26 cellular contexts compared by ENCODE assay signal in genomic region chr10:84184517-84184916, GRCh38. TPM values are rescaled to one million over a fixed set of nuclear protein-coding genes. Genes with fewer than 3 reads are reported as not detected.
DNase-seq lines count a peak whose midpoint lies in the region; ATAC-seq and TF ChIP-seq lines count a peak whose summit lies in the region.
"Had no signal": no experiment of that assay in that cellular context is flagged by ENCODE, and none has a peak within 500 bp of the region (broad histone marks: within the 10 kb centered on the region; RNA-seq: fewer than 3 reads in every experiment).

No MANE protein-coding gene starts in this region.

- 82 to 84% methylated on average over 2 to 4 of the region's 4 CpGs for WGBS in endodermal cell (ENCODE audit: insufficient coverage in 1 of 2, insufficient read length in 1 of 2), 2 experiments
- no CpG with 5 or more reads among the region's 4 CpGs for WGBS in mesendoderm (ENCODE audit: extremely low coverage, insufficient coverage, low lambda C conversion rate)

- no peak overlapping the region for H3K4me2 ChIP-seq in mesendoderm (ENCODE audit: low read length)
- H3K4me2 ChIP-seq: A549, smooth muscle cell had no signal

- no peak overlapping the region for H2BK15ac ChIP-seq in mesendoderm (replicated peaks; ENCODE audit: low read depth)

- H3K18ac ChIP-seq in mesendoderm (ENCODE audit: low read length), result no peak overlapping the region

- H3K4me3 ChIP-seq in endodermal cell (ENCODE audit: low read length) (no peak overlapping the region), mesendoderm (ENCODE audit: low read length) (no peak overlapping the region)
- H3K4me3 ChIP-seq: A549, heart left ventricle, smooth muscle cell had no signal

- H2BK5ac ChIP-seq in mesendoderm (ENCODE audit: low read length), result no peak overlapping the region

- peaks cover 9% of the 10 kb centered on the region for H3K27me3 Mint-ChIP-seq in endodermal cell (ENCODE audit: insufficient read depth)

- ATAC-seq in GM21447 (IDR thresholded peaks at IDR 0.05; ENCODE audit: unreplicated experiment) (peak; percentile 43), left colon (peak; percentile 73)
- ATAC-seq: A549, heart left ventricle, left ventricle myocardium superior, SK-N-SH treated with all-trans-retinoic acid at 6 μM for 48 hours had no signal

- H3K9ac ChIP-seq in endodermal cell (ENCODE audit: extremely low read depth, low read length, poor library complexity, severe bottlenecking) (no peak overlapping the region), mesendoderm (ENCODE audit: low read length) (no peak overlapping the region)

- H3K9me3 ChIP-seq in endodermal cell (ENCODE audit: control insufficient read depth, low read length), result no peaks in the 10 kb centered on the region
- H3K9me3 ChIP-seq: A549, heart left ventricle had no signal

- no peaks in the 10 kb centered on the region for H3K36me3 Mint-ChIP-seq in endodermal cell (ENCODE audit: low read depth)

- no peak overlapping the region for H3K23ac ChIP-seq in mesendoderm (ENCODE audit: low read length)

- H3K79me1 ChIP-seq in mesendoderm (ENCODE audit: low read length), result no peaks in the 10 kb centered on the region

- H3K4me1 Mint-ChIP-seq in endodermal cell, result no peaks in the 10 kb centered on the region

- no peak overlapping the region for H3K56ac ChIP-seq in mesendoderm (ENCODE audit: low read length)

- H3K27ac ChIP-seq in endodermal cell (ENCODE audit: low read depth, low read length) (no peak overlapping the region), mesendoderm (ENCODE audit: low read depth, low read length) (no peak overlapping the region)
- H3K27ac ChIP-seq: A549, heart left ventricle had no signal

- no peak overlapping the region for H4K5ac ChIP-seq in mesendoderm (ENCODE audit: low read length)

- H3K4me1 ChIP-seq in endodermal cell (ENCODE audit: control insufficient read depth, insufficient read depth, low read length) (no peaks in the 10 kb centered on the region), mesendoderm (ENCODE audit: control insufficient read depth, low read depth, low read length) (no peaks in the 10 kb centered on the region)
- H3K4me1 ChIP-seq: A549, heart left ventricle had no signal

- peaks cover 19% of the 10 kb centered on the region for H3K27me3 ChIP-seq in endodermal cell (ENCODE audit: control insufficient read depth, insufficient read depth, low read length, poor library complexity, severe bottlenecking)
- H3K27me3 ChIP-seq in mesendoderm (ENCODE audit: insufficient read depth, low read length, poor library complexity), result no peaks in the 10 kb centered on the region

- no peak overlapping the region for H4K8ac ChIP-seq in mesendoderm (ENCODE audit: low read depth, low read length)

- H2AK5ac ChIP-seq in mesendoderm (ENCODE audit: low read length), result no peak overlapping the region

- DNase-seq in NCI-H2196 (lab: John Stamatoyannopoulos, UW; ENCODE audit: unreplicated experiment) (peak; percentile 5), NCI-H2196 treated with DMSO at 0.1 percent for 48 hours (lab: John Stamatoyannopoulos, UW; ENCODE audit: unreplicated experiment) (no peak), SW480 (ENCODE audit: low spot score) (peak; percentile 19), left colon (peak; percentile 79 to 82), endodermal cell (no peak), NCI-H2227 (lab: John Stamatoyannopoulos, UW; ENCODE audit: unreplicated experiment) (no peak), mesendoderm (no peak)
- DNase-seq: activated CD4-positive, CD25-positive, alpha-beta regulatory T cell treated with anti-CD3 and anti-CD28 coated beads, Interleukin-2, amount 50 U/mL, for 72 hours; cerebellar nuclear complex; effector memory CD4-positive, alpha-beta T cell; GF-D8; heart left ventricle; left ventricle myocardium superior; NCI-H1417 treated with DMSO at 0.1 percent for 48 hours; NCI-H226; stimulated activated CD4-positive, alpha-beta T cell treated with anti-CD3 and anti-CD28 coated beads, Interleukin-4, amount 100 ng/mL, for 1 hour had no signal

- H3K4me3 Mint-ChIP-seq in endodermal cell, result no peak overlapping the region

- peaks cover 19% of the 10 kb centered on the region for H3K9me3 Mint-ChIP-seq in endodermal cell
- H3K9me3 Mint-ChIP-seq: activated T-helper 2 cell treated with anti-CD3 and anti-CD28 coated beads, Interferon-gamma antibody, Interleukin-2, Interleukin-4, amounts not matched to agents 10 μg/mL and 5 μg/mL and 100 μg/mL, durations not matched to agents 14 hours and 24 hours and 36 hours had no signal

- H3K36me3 ChIP-seq in endodermal cell (ENCODE audit: control insufficient read depth, insufficient read depth, low read length) (no peaks in the 10 kb centered on the region), mesendoderm (ENCODE audit: control insufficient read depth, insufficient read depth, low read length) (no peaks in the 10 kb centered on the region)
- H3K36me3 ChIP-seq: heart left ventricle had no signal

- no peak overlapping the region for H2BK120ac ChIP-seq in mesendoderm (ENCODE audit: low read depth, low read length)

- no peak overlapping the region for H3K4ac ChIP-seq in mesendoderm (ENCODE audit: low read depth, low read length)

- H3K27ac Mint-ChIP-seq in endodermal cell, result no peak overlapping the region
- H3K27ac Mint-ChIP-seq: activated T-helper 2 cell treated with anti-CD3 and anti-CD28 coated beads, Interferon-gamma antibody, Interleukin-2, Interleukin-4, amounts not matched to agents 10 μg/mL and 5 μg/mL and 100 μg/mL, durations not matched to agents 14 hours and 24 hours and 36 hours had no signal

- TF ChIP-seq CTCF in endodermal cell (conservative IDR thresholded peaks at IDR 0.05), result no peak

- intact Hi-C loops in left colon (cut with DNase I, micrococcal nuclease), result no loop called here

- no peaks in the 10 kb centered on the region for H3K79me2 ChIP-seq in mesendoderm (ENCODE audit: control insufficient read depth, insufficient read depth, low read length)

RNA-seq across cellular contexts. Expression of gene CDHR1, which starts 9.8 kb away (rescaled TPM):
- 100 to 1,000 TPM in 1 of 2 donors, 10 to 100 TPM in 1; 63.7 to 127 TPM for total RNA-seq in left colon
- total RNA-seq in endodermal cell, result 1 to 10 TPM in 1 of 2 donors, under 1 TPM in 1; 0.77 to 4.1 TPM
- 1.7 TPM for polyA plus RNA-seq in endodermal cell (2013, experiment 1 of 2)
- polyA plus RNA-seq in endodermal cell (2013, experiment 2 of 2), result 1.8 TPM
- polyA plus RNA-seq in mesendoderm (2013, experiment 1 of 2), result 6.2 TPM
- 5.9 TPM for polyA plus RNA-seq in mesendoderm (2013, experiment 2 of 2)
- total RNA-seq: fibroblast of lung, RPMI7951 had no signal
- polyA plus RNA-seq: BJ had no signal

RNA-seq across cellular contexts. Expression of gene GPR15LG, which starts 10.9 kb away (rescaled TPM):
- total RNA-seq in left colon, result 100 to 1,000 TPM; 402 to 621 TPM
- total RNA-seq in endodermal cell, result not detected
- not detected for polyA plus RNA-seq in endodermal cell (2013, experiment 1 of 2)
- not detected for polyA plus RNA-seq in endodermal cell (2013, experiment 2 of 2)
- polyA plus RNA-seq in mesendoderm (2013, experiment 1 of 2), result not detected
- not detected for polyA plus RNA-seq in mesendoderm (2013, experiment 2 of 2)
- total RNA-seq: activated T-helper 2 cell treated with anti-CD3 and anti-CD28 coated beads, Interferon-gamma antibody, Interleukin-2, Interleukin-4, amounts not matched to agents 10 μg/mL and 5 μg/mL and 100 μg/mL, durations not matched to agents 14 hours and 24 hours and 36 hours; fibroblast of lung; heart left ventricle; left ventricle myocardium superior; mononuclear cell; RPMI7951 had no signal
- polyA plus RNA-seq: A549, BJ, fibroblast of lung had no signal

RNA-seq across cellular contexts. Expression of gene LRIT2, which starts 40.8 kb away (rescaled TPM):
- total RNA-seq in left colon (not detected), endodermal cell (not detected)
- not detected for polyA plus RNA-seq in endodermal cell (2013, experiment 1 of 2)
- polyA plus RNA-seq in endodermal cell (2013, experiment 2 of 2), result not detected
- polyA plus RNA-seq in mesendoderm (2013, experiment 1 of 2), result not detected
- not detected for polyA plus RNA-seq in mesendoderm (2013, experiment 2 of 2)
- total RNA-seq: activated T-helper 2 cell treated with anti-CD3 and anti-CD28 coated beads, Interferon-gamma antibody, Interleukin-2, Interleukin-4, amounts not matched to agents 10 μg/mL and 5 μg/mL and 100 μg/mL, durations not matched to agents 14 hours and 24 hours and 36 hours; fibroblast of lung; heart left ventricle; left ventricle myocardium superior; mononuclear cell; RPMI7951; smooth muscle cell; ureter had no signal
- polyA plus RNA-seq: A549, BJ, fibroblast of lung, heart left ventricle, smooth muscle cell had no signal

RNA-seq across cellular contexts. Expression of gene GHITM, which starts 45.2 kb away (rescaled TPM):
- total RNA-seq in left colon (100 to 1,000 TPM; 318 to 361 TPM), endodermal cell (10 to 100 TPM; 84.5 to 85.8 TPM)
- polyA plus RNA-seq in endodermal cell (2013, experiment 1 of 2), result 98.4 TPM
- polyA plus RNA-seq in endodermal cell (2013, experiment 2 of 2), result 85.6 TPM
- polyA plus RNA-seq in mesendoderm (2013, experiment 1 of 2), result 77.3 TPM
- polyA plus RNA-seq in mesendoderm (2013, experiment 2 of 2), result 76.6 TPM

RNA-seq across cellular contexts. Expression of gene LRIT1, which starts 56.8 kb away (rescaled TPM):
- total RNA-seq in left colon, result not detected
- under 1 TPM in 1 of 2 donors, not detected in 1; 0.11 TPM for total RNA-seq in endodermal cell
- polyA plus RNA-seq in endodermal cell (2013, experiment 1 of 2), result not detected
- polyA plus RNA-seq in endodermal cell (2013, experiment 2 of 2), result not detected
- polyA plus RNA-seq in mesendoderm (2013, experiment 1 of 2), result not detected
- polyA plus RNA-seq in mesendoderm (2013, experiment 2 of 2), result not detected
- total RNA-seq: activated T-helper 2 cell treated with anti-CD3 and anti-CD28 coated beads, Interferon-gamma antibody, Interleukin-2, Interleukin-4, amounts not matched to agents 10 μg/mL and 5 μg/mL and 100 μg/mL, durations not matched to agents 14 hours and 24 hours and 36 hours; fibroblast of lung; heart left ventricle; left ventricle myocardium superior; mononuclear cell; RPMI7951; smooth muscle cell; ureter had no signal
- polyA plus RNA-seq: A549, BJ, fibroblast of lung, heart left ventricle, smooth muscle cell had no signal

Comparison
In these comparisons a context has a peak if more than half of its experiments do, and no peak if none do; other contexts are left out.
1. DNase-seq: peak in NCI-H2196 (single experiment), SW480 (single experiment) and left colon (2 of 2); none in NCI-H2196 treated with DMSO at 0.1 percent for 48 hours (single experiment), endodermal cell (single experiment), NCI-H2227 (single experiment) and mesendoderm (single experiment).
2. RNA of gene CDHR1, which starts 9.8 kb away (total RNA-seq): 63.7 to 127 TPM in left colon; 0.77 to 4.1 TPM in endodermal cell; every median in the first group is over 10 times any median in the second.
3. RNA of gene GPR15LG, which starts 10.9 kb away (total RNA-seq): 402 to 621 TPM in left colon; not detected in endodermal cell; every median in the first group is over 100 times any median in the second.